In genomic region chr1:226308723-226309397, GRCh38 we compare ENCODE assay signal across 1 cellular context.
TF ChIP-seq lines count a peak whose summit lies in the region.

LIN9 (minus strand) TSS chr1:226309164; CDS start chr1:226309139, 25 bp downstream.

TF ChIP-seq in K562, 482 proteins besides CTCF, POLR2A, EP300 and RAD21 (continued from another document and continues in another):
- no peak for TF ChIP-seq ZNF280B (CRISPR knock-in tag; IDR thresholded peaks at IDR 0.05)
- no peak for TF ChIP-seq CHAMP1 (IDR thresholded peaks at IDR 0.05)
- TF ChIP-seq KLF13 (tag; IDR thresholded peaks at IDR 0.05; ENCODE audit: borderline replicate concordance, low read depth), result no peak
- no peak for TF ChIP-seq HBP1 (CRISPR knock-in tag; IDR thresholded peaks at IDR 0.05)
- TF ChIP-seq KAT8 (IDR thresholded peaks at IDR 0.05; ENCODE audit: low read depth), result no peak
- TF ChIP-seq MEIS2 (IDR thresholded peaks at IDR 0.05; ENCODE audit: partially characterized antibody), result peak; percentile 13
- TF ChIP-seq LCOR (CRISPR knock-in tag; IDR thresholded peaks at IDR 0.05), result peak; percentile 80
- no peak; the same call in 1 of the 2 replicates for TF ChIP-seq PATZ1 (CRISPR knock-in tag; IDR thresholded peaks at IDR 0.05; ENCODE audit: borderline replicate concordance)
- no peak for TF ChIP-seq NUFIP1 (IDR thresholded peaks at IDR 0.05; ENCODE audit: partially characterized antibody)
- TF ChIP-seq ZNF436 (CRISPR knock-in tag; IDR thresholded peaks at IDR 0.05), result no peak
- TF ChIP-seq NRF1 (conservative IDR thresholded peaks at IDR 0.05 in 1 of 2, IDR thresholded peaks at IDR 0.05 in 1 of 2), result no peak
- TF ChIP-seq ZNF740 (CRISPR knock-in tag; IDR thresholded peaks at IDR 0.05), result peak; percentile 90
- peak in 1 of 2 experiments; percentile 91; a peak in 2 of 4 replicates for TF ChIP-seq ZNF740 (tag; IDR thresholded peaks at IDR 0.05)
- TF ChIP-seq SMAD1 (IDR thresholded peaks at IDR 0.05; ENCODE audit: low read depth, low read length, partially characterized antibody), result peak; percentile 69
- no peak for TF ChIP-seq NFATC3 (IDR thresholded peaks at IDR 0.05)
- TF ChIP-seq PTBP1 (IDR thresholded peaks at IDR 0.05; ENCODE audit: low read depth, low read length), result no peak
- TF ChIP-seq HDAC1 (IDR thresholded peaks at IDR 0.05), result peak in 1 of 2 experiments; percentile 94; a peak in 2 of 4 replicates
- peak; percentile 55 for TF ChIP-seq ARHGAP35 (IDR thresholded peaks at IDR 0.05; ENCODE audit: partially characterized antibody)
- no peak for TF ChIP-seq RBM15 (IDR thresholded peaks at IDR 0.05; ENCODE audit: insufficient read depth, low read length)
- TF ChIP-seq CHD1 (IDR thresholded peaks at IDR 0.05; ENCODE audit: low read length), result no peak
- TF ChIP-seq TAF9B (IDR thresholded peaks at IDR 0.05; ENCODE audit: partially characterized antibody), result peak; percentile 97
- TF ChIP-seq ZNF586 (CRISPR knock-in tag; conservative IDR thresholded peaks at IDR 0.05), result no peak
- TF ChIP-seq SUPT5H (IDR thresholded peaks at IDR 0.05), result peak; percentile 98
- peak; percentile 50; the same call in 1 of the 2 replicates for TF ChIP-seq C11orf30 (IDR thresholded peaks at IDR 0.05; ENCODE audit: low read depth)
- no peak; the same call in 1 of the 2 replicates for TF ChIP-seq NCOA1 (IDR thresholded peaks at IDR 0.05; ENCODE audit: low read depth)
- no peak for TF ChIP-seq MAFG (tag; conservative IDR thresholded peaks at IDR 0.05)
- TF ChIP-seq ZBTB49 (CRISPR knock-in tag; IDR thresholded peaks at IDR 0.05; ENCODE audit: borderline replicate concordance), result no peak
- no peak for TF ChIP-seq CUX1 (CRISPR knock-in tag; IDR thresholded peaks at IDR 0.05)
- no peak for TF ChIP-seq ZNF277 (CRISPR knock-in tag; IDR thresholded peaks at IDR 0.05; ENCODE audit: borderline replicate concordance)
- no peak for TF ChIP-seq MED1 (CRISPR knock-in tag; IDR thresholded peaks at IDR 0.05; ENCODE audit: borderline replicate concordance)
- peak in 1 of 2 experiments; percentile 25; a peak in 3 of 4 replicates for TF ChIP-seq RCOR1 (IDR thresholded peaks at IDR 0.05; ENCODE audit: borderline replicate concordance in 1 of 2, low read depth in 2 of 2, low read length in 2 of 2)
- TF ChIP-seq CXXC5 (CRISPR knock-in tag; IDR thresholded peaks at IDR 0.05), result peak; percentile 98
- no peak for TF ChIP-seq DMBX1 (CRISPR knock-in tag; IDR thresholded peaks at IDR 0.05; ENCODE audit: borderline replicate concordance)
- TF ChIP-seq ZNF77 (CRISPR knock-in tag; IDR thresholded peaks at IDR 0.05), result no peak
- TF ChIP-seq ZNF212 (CRISPR knock-in tag; IDR thresholded peaks at IDR 0.05), result no peak
- no peak for TF ChIP-seq DEAF1 (CRISPR knock-in tag; IDR thresholded peaks at IDR 0.05)
- no peak for TF ChIP-seq SIX5 (IDR thresholded peaks at IDR 0.05; ENCODE audit: borderline replicate concordance in 1 of 2, insufficient read depth in 1 of 2, low read depth in 1 of 2, low read length in 2 of 2)
- TF ChIP-seq SMAD2 (IDR thresholded peaks at IDR 0.05; ENCODE audit: low read depth, low read length), result no peak
- TF ChIP-seq CREB5 (CRISPR knock-in tag; IDR thresholded peaks at IDR 0.05), result no peak
- peak; percentile 98 for TF ChIP-seq NFRKB (IDR thresholded peaks at IDR 0.05; ENCODE audit: low read depth)
- no peak for TF ChIP-seq TRIM28 (IDR thresholded peaks at IDR 0.05)
